Comparison of ENCODE assay signal across 1 cellular context in the genomic region with DNA sequence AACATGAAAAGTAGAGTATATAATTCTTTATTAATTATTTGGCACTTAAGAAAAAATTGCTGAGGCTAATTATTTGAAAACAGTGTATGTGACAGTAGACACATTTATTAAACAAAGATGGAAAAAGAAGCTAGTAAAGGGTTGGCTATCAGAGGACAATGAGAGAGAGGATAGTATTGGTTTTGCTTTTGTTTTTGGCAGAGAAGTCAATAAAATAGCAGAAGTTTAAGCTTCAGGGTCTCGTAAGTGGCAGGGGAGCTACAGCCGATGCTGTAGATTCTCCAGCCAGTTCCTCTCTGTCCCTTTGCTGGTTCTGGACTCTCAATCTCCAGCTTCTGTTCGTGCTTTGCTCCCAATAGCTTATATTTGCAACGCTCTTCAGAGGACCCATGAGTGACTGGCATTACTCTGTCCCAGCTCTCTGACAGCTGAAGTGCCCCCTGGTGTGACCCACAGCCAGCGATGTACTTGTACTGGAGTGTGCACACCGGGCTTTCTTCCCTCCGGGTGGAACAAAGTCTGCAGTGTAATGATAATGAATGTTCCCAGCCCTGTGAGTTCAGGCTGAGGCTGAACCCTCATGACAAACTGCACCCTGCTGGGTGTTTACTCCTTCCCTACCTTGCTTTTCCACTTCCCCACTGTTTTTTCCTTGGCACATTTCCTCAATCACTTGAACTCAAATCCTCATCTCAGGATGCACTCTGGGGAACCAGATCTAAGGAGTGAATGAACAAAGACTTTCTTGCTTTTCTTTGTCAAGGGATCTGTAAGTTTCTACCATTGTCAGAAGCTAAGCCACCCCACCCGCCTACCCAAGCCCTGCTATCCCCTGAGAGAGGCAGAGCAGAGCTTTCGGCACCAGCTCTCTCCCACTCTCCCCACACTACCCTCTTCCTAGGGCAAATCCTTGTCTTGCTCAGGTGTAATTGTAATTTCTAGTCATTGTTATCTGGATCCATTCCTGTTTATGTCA.
TF ChIP-seq lines count a peak whose summit lies in the region.

No MANE protein-coding gene starts in this region.

TF ChIP-seq in WTC11, 78 proteins besides CTCF, POLR2A, EP300 and RAD21 (continued from another document):
- TF ChIP-seq ATF2 (CRISPR knock-in tag; IDR thresholded peaks at IDR 0.05; ENCODE audit: borderline replicate concordance, low read depth): no peak
- TF ChIP-seq RELA (CRISPR knock-in tag; IDR thresholded peaks at IDR 0.05; ENCODE audit: borderline replicate concordance): no peak
- TF ChIP-seq NR3C1 (CRISPR knock-in tag; conservative IDR thresholded peaks at IDR 0.05; ENCODE audit: low read depth): no peak
- TF ChIP-seq, protein P1, sequence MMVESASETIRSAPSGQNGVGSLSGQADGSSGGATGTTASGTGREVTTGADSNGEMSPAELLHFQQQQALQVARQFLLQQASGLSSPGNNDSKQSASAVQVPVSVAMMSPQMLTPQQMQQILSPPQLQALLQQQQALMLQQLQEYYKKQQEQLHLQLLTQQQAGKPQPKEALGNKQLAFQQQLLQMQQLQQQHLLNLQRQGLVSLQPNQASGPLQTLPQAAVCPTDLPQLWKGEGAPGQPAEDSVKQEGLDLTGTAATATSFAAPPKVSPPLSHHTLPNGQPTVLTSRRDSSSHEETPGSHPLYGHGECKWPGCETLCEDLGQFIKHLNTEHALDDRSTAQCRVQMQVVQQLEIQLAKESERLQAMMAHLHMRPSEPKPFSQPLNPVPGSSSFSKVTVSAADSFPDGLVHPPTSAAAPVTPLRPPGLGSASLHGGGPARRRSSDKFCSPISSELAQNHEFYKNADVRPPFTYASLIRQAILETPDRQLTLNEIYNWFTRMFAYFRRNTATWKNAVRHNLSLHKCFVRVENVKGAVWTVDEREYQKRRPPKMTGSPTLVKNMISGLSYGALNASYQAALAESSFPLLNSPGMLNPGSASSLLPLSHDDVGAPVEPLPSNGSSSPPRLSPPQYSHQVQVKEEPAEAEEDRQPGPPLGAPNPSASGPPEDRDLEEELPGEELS (CRISPR knock-in tag; IDR thresholded peaks at IDR 0.05): peak; percentile 76; the same call in 1 of the 2 replicates
- TF ChIP-seq, protein P2, sequence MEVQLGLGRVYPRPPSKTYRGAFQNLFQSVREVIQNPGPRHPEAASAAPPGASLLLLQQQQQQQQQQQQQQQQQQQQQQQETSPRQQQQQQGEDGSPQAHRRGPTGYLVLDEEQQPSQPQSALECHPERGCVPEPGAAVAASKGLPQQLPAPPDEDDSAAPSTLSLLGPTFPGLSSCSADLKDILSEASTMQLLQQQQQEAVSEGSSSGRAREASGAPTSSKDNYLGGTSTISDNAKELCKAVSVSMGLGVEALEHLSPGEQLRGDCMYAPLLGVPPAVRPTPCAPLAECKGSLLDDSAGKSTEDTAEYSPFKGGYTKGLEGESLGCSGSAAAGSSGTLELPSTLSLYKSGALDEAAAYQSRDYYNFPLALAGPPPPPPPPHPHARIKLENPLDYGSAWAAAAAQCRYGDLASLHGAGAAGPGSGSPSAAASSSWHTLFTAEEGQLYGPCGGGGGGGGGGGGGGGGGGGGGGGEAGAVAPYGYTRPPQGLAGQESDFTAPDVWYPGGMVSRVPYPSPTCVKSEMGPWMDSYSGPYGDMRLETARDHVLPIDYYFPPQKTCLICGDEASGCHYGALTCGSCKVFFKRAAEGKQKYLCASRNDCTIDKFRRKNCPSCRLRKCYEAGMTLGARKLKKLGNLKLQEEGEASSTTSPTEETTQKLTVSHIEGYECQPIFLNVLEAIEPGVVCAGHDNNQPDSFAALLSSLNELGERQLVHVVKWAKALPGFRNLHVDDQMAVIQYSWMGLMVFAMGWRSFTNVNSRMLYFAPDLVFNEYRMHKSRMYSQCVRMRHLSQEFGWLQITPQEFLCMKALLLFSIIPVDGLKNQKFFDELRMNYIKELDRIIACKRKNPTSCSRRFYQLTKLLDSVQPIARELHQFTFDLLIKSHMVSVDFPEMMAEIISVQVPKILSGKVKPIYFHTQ (CRISPR knock-in tag; IDR thresholded peaks at IDR 0.05): no peak
- TF ChIP-seq ZNF396 (CRISPR knock-in tag; IDR thresholded peaks at IDR 0.05; ENCODE audit: borderline replicate concordance): no peak
- no peak for TF ChIP-seq GABPB1 (CRISPR knock-in tag; IDR thresholded peaks at IDR 0.05)
- TF ChIP-seq ATF1 (CRISPR knock-in tag; IDR thresholded peaks at IDR 0.05): no peak
- peak; percentile 99 for TF ChIP-seq ETV6 (CRISPR knock-in tag; IDR thresholded peaks at IDR 0.05)
- TF ChIP-seq FOXK1 (CRISPR knock-in tag; IDR thresholded peaks at IDR 0.05): peak; percentile 56; the same call in 1 of the 2 replicates
- no peak; the same call in 1 of the 2 replicates for TF ChIP-seq ARID4B (CRISPR knock-in tag; IDR thresholded peaks at IDR 0.05; ENCODE audit: borderline replicate concordance)
- TF ChIP-seq FOXJ3 (CRISPR knock-in tag; IDR thresholded peaks at IDR 0.05; ENCODE audit: borderline replicate concordance): no peak
- peak; percentile 94 for TF ChIP-seq ZNF423 (CRISPR knock-in tag; IDR thresholded peaks at IDR 0.05)
- no peak for TF ChIP-seq SP1 (CRISPR knock-in tag; conservative IDR thresholded peaks at IDR 0.05)
TF ChIP-seq in WTC11: peak in this region for 4.
